ENCODE assay signal across 9 cellular contexts in genomic region chr20:25553819-25554296, GRCh38. TPM values are rescaled to one million over a fixed set of nuclear protein-coding genes. Genes with fewer than 3 reads are reported as not detected.
DNase-seq lines count a peak whose midpoint lies in the region; ATAC-seq and TF ChIP-seq lines count a peak whose summit lies in the region.
"Had no signal": no experiment of that assay in that cellular context is flagged by ENCODE, and none has a peak within 500 bp of the region (broad histone marks: within the 10 kb centered on the region; RNA-seq: fewer than 3 reads in every experiment).

No MANE protein-coding gene starts in this region.

- H3K27me3 Mint-ChIP-seq in central memory CD8-positive, alpha-beta T cell = peaks cover 12% of the 10 kb centered on the region
- no peaks in the 10 kb centered on the region for H3K27me3 Mint-ChIP-seq in activated CD8-positive, alpha-beta T cell treated with anti-CD3 and anti-CD28 coated beads, Interleukin-2, amount 10 ng/mL, durations not matched to agents 7 days and 5 days (ENCODE audit: low read depth)

- POLR2A ChIA-PET in activated CD8-positive, alpha-beta T cell treated with anti-CD3 and anti-CD28 coated beads, Interleukin-2, amount 10 ng/mL, durations not matched to agents 7 days and 5 days (lab: Charles Lee) = no interaction called here

- ATAC-seq in DND-41 (ENCODE audit: insufficient read depth, low read depth) (peak; percentile 43; the same call in 1 of the 3 replicates), omental fat pad (ENCODE audit: low FRiP score) (peak; percentile 28), HG02759 (IDR thresholded peaks at IDR 0.05; ENCODE audit: unreplicated experiment) (no peak)
- ATAC-seq in central memory CD8-positive, alpha-beta T cell (replicated peaks; ENCODE audit: extremely low read depth, poor library complexity, severe bottlenecking) = no peak
- ATAC-seq in activated CD8-positive, alpha-beta T cell treated with anti-CD3 and anti-CD28 coated beads, Interleukin-2, amount 10 ng/mL, durations not matched to agents 7 days and 5 days = no peak

- H3K79me2 ChIP-seq in DND-41 (ENCODE audit: insufficient read depth, low read length) = peaks cover 76% of the 10 kb centered on the region

- peaks cover 14% of the 10 kb centered on the region for H3K4me1 ChIP-seq in DND-41 (ENCODE audit: insufficient read depth, low read length)

- TF ChIP-seq CTCF in DND-41 (IDR thresholded peaks at IDR 0.05; ENCODE audit: borderline replicate concordance, extremely low read depth, low read length, poor library complexity, severe bottlenecking) (no peak), omental fat pad (IDR thresholded peaks at IDR 0.05) (no peak)

- no peak overlapping the region for H3K4me3 Mint-ChIP-seq in central memory CD8-positive, alpha-beta T cell
- no peak overlapping the region for H3K4me3 Mint-ChIP-seq in activated CD8-positive, alpha-beta T cell treated with anti-CD3 and anti-CD28 coated beads, Interleukin-2, amount 10 ng/mL, durations not matched to agents 7 days and 5 days

- peaks cover 15% of the 10 kb centered on the region for H4K20me1 ChIP-seq in DND-41 (ENCODE audit: insufficient read depth, low read length)

- H2AFZ ChIP-seq in DND-41 (ENCODE audit: low read depth, low read length) = no peak overlapping the region

- no peaks in the 10 kb centered on the region for H3K9me3 ChIP-seq in DND-41 (ENCODE audit: insufficient read depth, low read length, severe bottlenecking)

- H3K9ac ChIP-seq in DND-41 (ENCODE audit: low read depth, low read length) = no peak overlapping the region

- CTCF ChIA-PET in activated CD8-positive, alpha-beta T cell treated with anti-CD3 and anti-CD28 coated beads, Interleukin-2, amount 10 ng/mL, durations not matched to agents 7 days and 5 days (lab: Charles Lee) = no interaction called here

- peaks cover 12% of the 10 kb centered on the region; the same call in 1 of the 2 replicates for H3K36me3 ChIP-seq in DND-41 (ENCODE audit: insufficient read depth, low read length)

- H3K27ac Mint-ChIP-seq in central memory CD8-positive, alpha-beta T cell (ENCODE audit: low read depth) = peak overlapping the region; percentile 61
- no peak overlapping the region for H3K27ac Mint-ChIP-seq in activated CD8-positive, alpha-beta T cell treated with anti-CD3 and anti-CD28 coated beads, Interleukin-2, amount 10 ng/mL, durations not matched to agents 7 days and 5 days

- no peaks in the 10 kb centered on the region for H3K36me3 Mint-ChIP-seq in central memory CD8-positive, alpha-beta T cell (ENCODE audit: insufficient read depth)
- no peaks in the 10 kb centered on the region for H3K36me3 Mint-ChIP-seq in activated CD8-positive, alpha-beta T cell treated with anti-CD3 and anti-CD28 coated beads, Interleukin-2, amount 10 ng/mL, durations not matched to agents 7 days and 5 days (ENCODE audit: low read depth)

- no peaks in the 10 kb centered on the region for H3K27me3 ChIP-seq in DND-41 (ENCODE audit: insufficient read depth, low read length, poor library complexity)

- H3K4me3 ChIP-seq in DND-41 (ENCODE audit: low read depth in 1 of 2, low read length in 2 of 2) = no peak overlapping the region

- H3K9me3 Mint-ChIP-seq in central memory CD8-positive, alpha-beta T cell = no peaks in the 10 kb centered on the region
- no peaks in the 10 kb centered on the region for H3K9me3 Mint-ChIP-seq in activated CD8-positive, alpha-beta T cell treated with anti-CD3 and anti-CD28 coated beads, Interleukin-2, amount 10 ng/mL, durations not matched to agents 7 days and 5 days (ENCODE audit: insufficient read depth)

- DNase-seq in DND-41 (no peak), NCI-H1105 (lab: John Stamatoyannopoulos, UW) (peak; percentile 51), omental fat pad (ENCODE audit: low spot score) (no peak), germinal center (ENCODE audit: low spot score) (no peak), NAMALWA (ENCODE audit: low spot score) (no peak)
- DNase-seq in central memory CD8-positive, alpha-beta T cell (ENCODE audit: low spot score in 2 of 2) = no peak
- DNase-seq in activated CD8-positive, alpha-beta T cell treated with anti-CD3 and anti-CD28 coated beads, Interleukin-2, amount 10 ng/mL, durations not matched to agents 7 days and 5 days = no peak
- DNase-seq: Kasumi-1 had no signal

- H3K4me2 ChIP-seq in DND-41 (ENCODE audit: insufficient read depth, low read length) = no peak overlapping the region

- H3K27ac ChIP-seq in DND-41 (ENCODE audit: low read length) = no peak overlapping the region

- H3K4me1 Mint-ChIP-seq in central memory CD8-positive, alpha-beta T cell = peaks cover 7% of the 10 kb centered on the region
- no peaks in the 10 kb centered on the region for H3K4me1 Mint-ChIP-seq in activated CD8-positive, alpha-beta T cell treated with anti-CD3 and anti-CD28 coated beads, Interleukin-2, amount 10 ng/mL, durations not matched to agents 7 days and 5 days (ENCODE audit: low read depth)

RNA-seq across cellular contexts. Expression of gene NINL, which starts 31.5 kb away (rescaled TPM):
- total RNA-seq in omental fat pad = 1 to 10 TPM; 4.7 to 9.7 (median 6.7) TPM
- total RNA-seq in activated CD8-positive, alpha-beta T cell treated with anti-CD3 and anti-CD28 coated beads, Interleukin-2, amount 10 ng/mL, durations not matched to agents 7 days and 5 days = 1 to 10 TPM; 2.1 to 2.2 TPM

Comparison
In these comparisons a context has a peak if more than half of its experiments do, and no peak if none do; other contexts are left out.
1. ATAC-seq: peak in DND-41 (single experiment) and omental fat pad (single experiment); none in central memory CD8-positive, alpha-beta T cell (single experiment), activated CD8-positive, alpha-beta T cell treated with anti-CD3 and anti-CD28 coated beads, Interleukin-2, amount 10 ng/mL, durations not matched to agents 7 days and 5 days (single experiment) and HG02759 (single experiment).